ENCODE assay signal across 13 cellular contexts in the genomic region with DNA sequence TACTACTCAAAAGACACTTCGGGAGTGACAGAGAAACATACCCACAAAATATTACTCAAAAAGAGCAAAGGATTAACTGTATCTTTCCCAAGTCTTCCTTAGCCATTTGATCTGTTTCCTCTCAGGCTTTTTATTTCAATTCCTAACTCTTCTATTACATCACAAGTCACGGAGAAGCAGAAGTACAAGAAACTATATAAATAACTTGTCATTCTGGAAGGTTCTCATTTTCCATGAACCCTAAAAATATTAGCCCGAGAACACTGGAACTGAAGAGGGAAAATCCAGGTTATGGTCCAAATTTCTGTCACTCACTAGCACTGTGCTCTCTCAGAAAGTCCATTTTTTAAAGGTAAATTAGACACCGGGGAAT.
"Had no signal": no experiment of that assay in that cellular context is flagged by ENCODE, and none has a peak within 500 bp of the region (broad histone marks: within the 10 kb centered on the region; RNA-seq: fewer than 3 reads in every experiment).

No MANE protein-coding gene starts in this region.

- H3K4me1 Mint-ChIP-seq: activated naive CD8-positive, alpha-beta T cell treated with anti-CD3 and anti-CD28 coated beads for 36 hours; natural killer cell; stimulated activated naive CD8-positive, alpha-beta T cell treated with anti-CD3 and anti-CD28 coated beads, Interleukin-15, amount 100 ng/mL, for 72 hours had no signal

- H3K36me3 ChIP-seq: vagina had no signal

- H3K36me3 Mint-ChIP-seq: activated naive CD8-positive, alpha-beta T cell treated with anti-CD3 and anti-CD28 coated beads for 36 hours; natural killer cell had no signal

- H3K9me3 ChIP-seq: vagina had no signal

- H3K4me3 Mint-ChIP-seq: activated naive CD8-positive, alpha-beta T cell treated with anti-CD3 and anti-CD28 coated beads for 36 hours; activated T-cell treated with anti-CD3 and anti-CD28 coated beads, Interleukin-2, amount 50 U/mL, for 4 hours; natural killer cell; stimulated activated naive CD8-positive, alpha-beta T cell treated with anti-CD3 and anti-CD28 coated beads, Interleukin-15, amount 100 ng/mL, for 72 hours had no signal

- H3K27me3 ChIP-seq: vagina had no signal

- H3K4me3 ChIP-seq: lung, vagina had no signal

- H3K27me3 Mint-ChIP-seq: activated naive CD8-positive, alpha-beta T cell treated with anti-CD3 and anti-CD28 coated beads for 36 hours; progenitor cell of endocrine pancreas had no signal

- ATAC-seq: activated T-cell treated with anti-CD3 and anti-CD28 coated beads, Interleukin-2, amount 50 U/mL, for 4 hours; natural killer cell; stimulated activated naive CD8-positive, alpha-beta T cell treated with anti-CD3 and anti-CD28 coated beads, Interleukin-15, amount 100 ng/mL, for 72 hours had no signal

- H3K9me3 Mint-ChIP-seq: activated naive CD8-positive, alpha-beta T cell treated with anti-CD3 and anti-CD28 coated beads for 36 hours; activated T-cell treated with anti-CD3 and anti-CD28 coated beads, Interleukin-2, amount 50 U/mL, for 4 hours; natural killer cell; stimulated activated naive CD8-positive, alpha-beta T cell treated with anti-CD3 and anti-CD28 coated beads, Interleukin-15, amount 100 ng/mL, for 72 hours had no signal

- H3K27ac Mint-ChIP-seq: activated naive CD8-positive, alpha-beta T cell treated with anti-CD3 and anti-CD28 coated beads for 36 hours; natural killer cell; progenitor cell of endocrine pancreas had no signal

- DNase-seq: activated CD4-positive, alpha-beta T cell treated with anti-CD3 and anti-CD28 coated beads, Interleukin-2, amount 50 U/mL, for 48 hours; activated CD4-positive, CD25-positive, alpha-beta regulatory T cell treated with anti-CD3 and anti-CD28 coated beads, Interleukin-2, amount 50 U/mL, for 72 hours; activated effector memory CD4-positive, alpha-beta T cell treated with anti-CD3 and anti-CD28 coated beads, Interleukin-2, amount 50 U/mL, for 16 hours; activated naive CD8-positive, alpha-beta T cell treated with anti-CD3 and anti-CD28 coated beads for 36 hours; activated T-cell treated with anti-CD3 and anti-CD28 coated beads, Interleukin-2, amount 50 U/mL, for 4 hours; anterior cingulate cortex; natural killer cell; occipital lobe; stimulated activated CD4-positive, alpha-beta T cell treated with anti-CD3 and anti-CD28 coated beads, Interleukin-4, amount 100 ng/mL, for 4 hours; stimulated activated naive CD8-positive, alpha-beta T cell treated with anti-CD3 and anti-CD28 coated beads, Interleukin-15, amount 100 ng/mL, for 72 hours had no signal
